7 cellular contexts compared by ENCODE assay signal in the genomic region with DNA sequence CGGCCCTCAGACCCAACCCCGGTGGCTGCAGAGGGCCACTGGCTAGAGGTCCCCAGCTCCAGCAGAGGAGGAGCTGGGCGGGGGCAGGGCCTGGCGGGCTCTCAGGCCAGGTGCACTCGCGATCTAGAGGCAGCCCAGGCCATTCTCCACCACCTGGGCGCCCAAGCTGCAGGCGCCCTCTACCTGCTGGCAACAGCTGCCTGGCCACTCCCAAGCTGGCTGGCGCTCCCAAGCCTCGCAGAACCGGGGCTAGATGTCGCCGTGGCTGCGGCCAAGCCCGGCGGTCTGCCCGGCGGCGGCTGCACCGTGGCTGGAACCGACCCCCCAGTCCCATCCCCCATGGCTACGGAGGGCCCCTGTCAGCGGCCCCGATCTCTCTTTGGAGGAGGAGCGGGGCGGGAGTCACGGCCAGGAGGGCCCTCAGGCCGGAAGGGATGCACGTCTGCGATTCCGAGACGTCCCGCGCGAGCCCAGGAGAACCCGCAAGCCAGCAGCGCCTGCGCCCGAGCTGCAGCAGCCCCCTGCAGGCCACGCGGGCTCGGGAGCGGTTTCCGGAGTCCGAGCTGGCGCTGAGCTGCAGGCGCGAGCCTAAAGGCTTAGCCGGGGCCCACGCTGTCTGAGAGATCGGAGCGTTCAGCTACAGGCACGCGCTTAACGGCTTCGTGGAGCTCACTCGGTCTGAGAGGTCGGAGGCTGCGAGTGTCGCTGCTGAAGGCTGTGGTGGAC. TPM values are rescaled to one million over a fixed set of nuclear protein-coding genes. Genes with fewer than 3 reads are reported as not detected.
A peak's percentile ranks its signal among the peaks of the same experiment; 100 is the strongest.
DNase-seq lines count a peak whose midpoint lies in the region; ATAC-seq and TF ChIP-seq lines count a peak whose summit lies in the region.

No MANE protein-coding gene starts in this region.

- H3K27ac ChIP-seq in VCaP: no peak overlapping the region

- peak; percentile 79 for DNase-seq in NCI-H1105 (lab: John Stamatoyannopoulos, UW)
- peak; percentile 79 for DNase-seq in choroid plexus epithelial cell (ENCODE audit: low read depth)
- DNase-seq in left colon: peak; percentile 54 to 75
- peak; percentile 52 for DNase-seq in stimulated activated CD4-positive, alpha-beta T cell treated with anti-CD3 and anti-CD28 coated beads, Interleukin-4, amount 100 ng/mL, for 1 hour

- peak; percentile 26 for TF ChIP-seq CTCF in GM12872 (IDR thresholded peaks at IDR 0.05; ENCODE audit: insufficient read depth, low read depth, low read length)
- peak; percentile 52 for TF ChIP-seq CTCF in VCaP (conservative IDR thresholded peaks at IDR 0.05)
- peak; percentile 46 for TF ChIP-seq CTCF in choroid plexus epithelial cell (conservative IDR thresholded peaks at IDR 0.05; ENCODE audit: low read depth, low read length)

- H3K4me3 ChIP-seq in choroid plexus epithelial cell (ENCODE audit: low read depth, low read length): no peak overlapping the region

- intact Hi-C loops in left colon (cut with DNase I, micrococcal nuclease): no loop called here

- ATAC-seq in left colon: peak; percentile 92
- no peak for ATAC-seq in HG02870 (IDR thresholded peaks at IDR 0.05; ENCODE audit: unreplicated experiment)

RNA-seq across cellular contexts. Expression of a gene that starts 44.3 kb away (rescaled TPM):
- 10 to 100 TPM in 1 of 2 donors, 1 to 10 TPM in 1; 6.2 to 12.9 TPM for total RNA-seq in left colon
